8 cellular contexts compared by ENCODE assay signal in genomic region chr5:141135030-141135717, GRCh38. TPM values are rescaled to one million over a fixed set of nuclear protein-coding genes. Genes with fewer than 3 reads are reported as not detected.
A peak's percentile ranks its signal among the peaks of the same experiment; 100 is the strongest.
DNase-seq lines count a peak whose midpoint lies in the region; ATAC-seq, FAIRE-seq and TF ChIP-seq lines count a peak whose summit lies in the region.

Gene PCDHB5 (plus strand): TSS chr5:141135206. CDS start chr5:141135435, 229 bp downstream.

- no peak for FAIRE-seq in GM12892 (lab: Jason Lieb, UNC)

- peaks cover 25% of the 10 kb centered on the region for H3K27me3 Mint-ChIP-seq in activated naive CD8-positive, alpha-beta T cell
- peaks cover 19% of the 10 kb centered on the region for H3K27me3 Mint-ChIP-seq in activated naive CD8-positive, alpha-beta T cell treated with anti-CD3 and anti-CD28 coated beads, Interleukin-2, amount 50 U/mL, for 24 hours
- H3K27me3 Mint-ChIP-seq in Calu3 (ENCODE audit: unreplicated experiment): no peaks in the 10 kb centered on the region

- H3K4me1 ChIP-seq in psoas muscle: no peaks in the 10 kb centered on the region

- peaks cover 24% of the 10 kb centered on the region for H3K9me3 ChIP-seq in psoas muscle

- peaks cover 4% of the 10 kb centered on the region for H3K4me1 Mint-ChIP-seq in activated naive CD8-positive, alpha-beta T cell (ENCODE audit: low read depth)
- no peaks in the 10 kb centered on the region for H3K4me1 Mint-ChIP-seq in activated naive CD8-positive, alpha-beta T cell treated with anti-CD3 and anti-CD28 coated beads, Interleukin-2, amount 50 U/mL, for 24 hours
- H3K4me1 Mint-ChIP-seq in Calu3 (ENCODE audit: low read depth, unreplicated experiment): no peaks in the 10 kb centered on the region

- no peak within 1 kb of the TSS for H3K27ac Mint-ChIP-seq in activated naive CD8-positive, alpha-beta T cell
- H3K27ac Mint-ChIP-seq in activated naive CD8-positive, alpha-beta T cell treated with anti-CD3 and anti-CD28 coated beads, Interleukin-2, amount 50 U/mL, for 24 hours: no peak within 1 kb of the TSS
- H3K27ac Mint-ChIP-seq in Calu3 (ENCODE audit: unreplicated experiment): no peak within 1 kb of the TSS

- no peak for DNase-seq in activated naive CD8-positive, alpha-beta T cell treated with anti-CD3 and anti-CD28 coated beads, Interleukin-2, amount 50 U/mL, for 24 hours
- DNase-seq in RPMI7951 (ENCODE audit: low read depth) (peak; percentile 34), fibroblast of mammary gland (ENCODE audit: low read depth) (peak; percentile 9), psoas muscle (no peak), GM12892 (ENCODE audit: insufficient read length) (no peak), NOMO-1 treated with dmso at 0.1 percent for 144 hours (lab: John Stamatoyannopoulos, UW; ENCODE audit: unreplicated experiment) (no peak), Calu3 (no peak)

- TF ChIP-seq CTCF in fibroblast of mammary gland (conservative IDR thresholded peaks at IDR 0.05; ENCODE audit: control insufficient read depth, insufficient read depth, low read depth, low read length): peak; percentile 40
- peak; percentile 33 for TF ChIP-seq CTCF in psoas muscle (IDR thresholded peaks at IDR 0.05)
- no peak for TF ChIP-seq CTCF in Calu3 (IDR thresholded peaks at IDR 0.05; ENCODE audit: unreplicated experiment)

- intact Hi-C loops in psoas muscle (cut with DNase I): no loop called here
- intact Hi-C loops in Calu3 (cut with micrococcal nuclease; ENCODE audit: unreplicated experiment): no loop called here

- no peaks in the 10 kb centered on the region for H3K27me3 ChIP-seq in psoas muscle (ENCODE audit: insufficient read depth in 3 of 3, low read length in 2 of 3)

- WGBS in psoas muscle, 3 donors: 13 to 18% (median 15%) methylated on average over 22 of the region's 22 CpGs

- H3K36me3 ChIP-seq in psoas muscle (ENCODE audit: insufficient read depth in 1 of 2, low read depth in 1 of 2): no peaks in the 10 kb centered on the region

- no peak within 1 kb of the TSS for H3K27ac ChIP-seq in psoas muscle

- ATAC-seq in activated naive CD8-positive, alpha-beta T cell treated with anti-CD3 and anti-CD28 coated beads, Interleukin-2, amount 50 U/mL, for 24 hours: no peak
- ATAC-seq in psoas muscle: peak; percentile 49 to 81 (median 62)

- CTCF ChIA-PET in Calu3 (lab: Charles Lee): no interaction called here

- H3K4me3 ChIP-seq in fibroblast of mammary gland (ENCODE audit: control insufficient read depth, low read depth, low read length): peak within 1 kb of the TSS; percentile 7
- H3K4me3 ChIP-seq in psoas muscle: peak within 1 kb of the TSS; percentile 63

- BruUV-seq in Calu3 (replicated peaks; lab: Mats Ljungman, UMichigan): no TSS peak

- H3K36me3 Mint-ChIP-seq in activated naive CD8-positive, alpha-beta T cell: peaks cover 3% of the 10 kb centered on the region
- H3K36me3 Mint-ChIP-seq in activated naive CD8-positive, alpha-beta T cell treated with anti-CD3 and anti-CD28 coated beads, Interleukin-2, amount 50 U/mL, for 24 hours (ENCODE audit: low read depth): peaks cover 8% of the 10 kb centered on the region
- no peaks in the 10 kb centered on the region for H3K36me3 Mint-ChIP-seq in Calu3 (ENCODE audit: insufficient read depth, unreplicated experiment)

- peak within 1 kb of the TSS; percentile 67 for H3K4me3 Mint-ChIP-seq in activated naive CD8-positive, alpha-beta T cell
- H3K4me3 Mint-ChIP-seq in activated naive CD8-positive, alpha-beta T cell treated with anti-CD3 and anti-CD28 coated beads, Interleukin-2, amount 50 U/mL, for 24 hours: no peak within 1 kb of the TSS
- no peak within 1 kb of the TSS for H3K4me3 Mint-ChIP-seq in Calu3 (ENCODE audit: low read depth, unreplicated experiment)

- H3K9me3 Mint-ChIP-seq in activated naive CD8-positive, alpha-beta T cell (ENCODE audit: low read depth): peaks cover 20% of the 10 kb centered on the region
- peaks cover 35% of the 10 kb centered on the region for H3K9me3 Mint-ChIP-seq in activated naive CD8-positive, alpha-beta T cell treated with anti-CD3 and anti-CD28 coated beads, Interleukin-2, amount 50 U/mL, for 24 hours
- H3K9me3 Mint-ChIP-seq in Calu3 (ENCODE audit: low read depth, unreplicated experiment): peaks cover 15% of the 10 kb centered on the region

- TF ChIP-seq POLR2A in GM12892 (IDR thresholded peaks at IDR 0.05; ENCODE audit: low read depth, low read length): no peak

RNA-seq across cellular contexts. Expression of gene PCDHB5, which starts in this region (rescaled TPM):
- total RNA-seq in RPMI7951 (2014; rRNA removed; shearing (Covaris generic)): 0.59 and 0.60 TPM in 2 replicates
- total RNA-seq in psoas muscle (under 1 TPM; 0.42 to 0.99 (median 0.60) TPM), Calu3 (2022) (not detected in 2 replicates)
- under 1 TPM; 0.17 to 0.33 (median 0.27) TPM for polyA plus RNA-seq in psoas muscle
- polyA plus RNA-seq in GM12892 (2012; ENCODE audit: missing spikeins): not detected

Comparison
In these comparisons a context has a peak if more than half of its experiments do, and no peak if none do; other contexts are left out.
1. Peak in DNase-seq in RPMI7951; RNA of the gene not detected or under 1 TPM.
2. Peak in ATAC-seq and H3K4me3 ChIP-seq in psoas muscle; RNA of the gene not detected or under 1 TPM.